8 cellular contexts compared by ENCODE assay signal in genomic region chr5:138337685-138338410, GRCh38. TPM values are rescaled to one million over a fixed set of nuclear protein-coding genes. Genes with fewer than 3 reads are reported as not detected.
DNase-seq lines count a peak whose midpoint lies in the region; TF ChIP-seq lines count a peak whose summit lies in the region.

TSS of gene FAM53C (plus strand) at chr5:138338266. CDS start at chr5:138341336, 3,070 bp downstream.

- no peak for TF ChIP-seq CTCF in Loucy (conservative IDR thresholded peaks at IDR 0.05; ENCODE audit: low read length)
- no peak for TF ChIP-seq CTCF in neural crest cell (conservative IDR thresholded peaks at IDR 0.05)
- TF ChIP-seq CTCF in stomach (IDR thresholded peaks at IDR 0.05) = peak in 1 of 7 experiments; percentile 9

- peak within 1 kb of the TSS; percentile 94 to 98 (median 97) for H3K27ac ChIP-seq in stomach

- H3K36me3 Mint-ChIP-seq in neural crest cell (ENCODE audit: low read depth) = peaks cover 6% of the 10 kb centered on the region

- no peak for TF ChIP-seq EP300 in stomach (IDR thresholded peaks at IDR 0.05)

- peak within 1 kb of the TSS; percentile 93 for H3K9ac ChIP-seq in Loucy (ENCODE audit: low read depth, low read length, poor library complexity, severe bottlenecking)

- peak within 1 kb of the TSS; percentile 78 for H3K4me3 ChIP-seq in Loucy (ENCODE audit: low read length, poor library complexity, severe bottlenecking)
- peak within 1 kb of the TSS; percentile 83 to 96 (median 92) for H3K4me3 ChIP-seq in stomach

- no peaks in the 10 kb centered on the region for H3K9me2 ChIP-seq in Loucy (replicated peaks; ENCODE audit: low read depth, low read length)

- H3K4me3 Mint-ChIP-seq in neural crest cell = peak within 1 kb of the TSS; percentile 91

- no peaks in the 10 kb centered on the region for H3F3A ChIP-seq in Loucy (ENCODE audit: low read depth)

- TF ChIP-seq POLR2A in stomach (IDR thresholded peaks at IDR 0.05) = peak in 2 of 4 donors; percentile 87 to 94

- H4K20me1 ChIP-seq in Loucy (ENCODE audit: insufficient read depth, low read length, poor library complexity, severe bottlenecking) = peaks cover 14% of the 10 kb centered on the region

- H3K79me2 ChIP-seq in Loucy (ENCODE audit: insufficient read depth, low read length) = peaks cover 36% of the 10 kb centered on the region

- H3K4me2 ChIP-seq in Loucy (ENCODE audit: low read depth, low read length, poor library complexity, severe bottlenecking) = peak within 1 kb of the TSS; percentile 89

- H3K36me3 ChIP-seq in Loucy (ENCODE audit: insufficient read depth, low read length) (no peaks in the 10 kb centered on the region), stomach (peaks cover 10 to 20% (median 19%) of the 10 kb centered on the region in 4 donors)

- peaks cover 2% of the 10 kb centered on the region for H3K27me3 Mint-ChIP-seq in neural crest cell (ENCODE audit: low read depth)

- 0 to 1% (median 0%) methylated on average over 37 to 56 of the region's 56 CpGs for WGBS in stomach, 5 donors

- H3K9me3 Mint-ChIP-seq in neural crest cell = no peaks in the 10 kb centered on the region

- H3K4me1 ChIP-seq in Loucy (ENCODE audit: insufficient read depth, low read length, poor library complexity, severe bottlenecking) (peaks cover 41% of the 10 kb centered on the region), stomach (peaks cover 27 to 52% (median 32%) of the 10 kb centered on the region in 4 donors)

- H3K27me3 ChIP-seq in Loucy (ENCODE audit: insufficient read depth, low read length, poor library complexity, severe bottlenecking) (no peaks in the 10 kb centered on the region), stomach (no peaks in the 10 kb centered on the region)

- intact Hi-C loops in stomach (cut with DNase I; ENCODE audit: low total_unique reads) = no loop called here

- peak within 1 kb of the TSS; percentile 94 for H2AFZ ChIP-seq in Loucy (ENCODE audit: low read length)

- DNase-seq in ELF-1 (ENCODE audit: low read depth, low spot score) (peak; percentile 96), H4 (ENCODE audit: low spot score) (peak; percentile 89), SIG-M5 (lab: John Stamatoyannopoulos, UW) (peak; percentile 58), activated gamma-delta T cell (lab: John Stamatoyannopoulos, UW) (peak; percentile 81), fibroblast of the conjunctiva (ENCODE audit: low read depth) (peak; percentile 82), neural crest cell (ENCODE audit: low read depth, low spot score) (peak; percentile 97), stomach (peak; percentile 95)

- no peaks in the 10 kb centered on the region for H3K9me3 ChIP-seq in Loucy (ENCODE audit: insufficient read depth, low read depth, low read length)
- no peaks in the 10 kb centered on the region for H3K9me3 ChIP-seq in stomach

- H3K4me1 Mint-ChIP-seq in neural crest cell = peaks cover 37% of the 10 kb centered on the region

- H3K27ac Mint-ChIP-seq in neural crest cell (ENCODE audit: unreplicated experiment) = peak within 1 kb of the TSS; percentile 100

RNA-seq across cellular contexts. Expression of gene FAM53C, which starts in this region (rescaled TPM):
- total RNA-seq in H4 (2014; rRNA removed; shearing (Covaris generic)) = 24.8 and 25.8 TPM in 2 replicates
- total RNA-seq in neural crest cell = 64.9 and 66.8 TPM in 2 replicates
- total RNA-seq in stomach = 10 to 100 TPM in 4 of 5 donors, under 1 TPM in 1; 0.29 to 43.3 (median 26.8) TPM
- 10 to 100 TPM in 1 of 3 donors, 1 to 10 TPM in 2; 7.0 to 13.4 (median 8.7) TPM for polyA plus RNA-seq in stomach

Comparison
In these comparisons a context has a peak if more than half of its experiments do, and no peak if none do; other contexts are left out.
1. Peak in every context shown above with its lines: DNase-seq, H3K4me3 ChIP-seq and H3K27ac ChIP-seq.